In genomic region chr15:72474912-72475601, GRCh38 we compare ENCODE assay signal across 8 cellular contexts. TPM values are rescaled to one million over a fixed set of nuclear protein-coding genes. Genes with fewer than 3 reads are reported as not detected.
DNase-seq lines count a peak whose midpoint lies in the region; ATAC-seq and TF ChIP-seq lines count a peak whose summit lies in the region.

No MANE protein-coding gene starts in this region.

- TF ChIP-seq CTCF in GM12864 (IDR thresholded peaks at IDR 0.05; ENCODE audit: low read depth, low read length, missing control alignments) (peak; percentile 23), astrocyte of the cerebellum (IDR thresholded peaks at IDR 0.05; ENCODE audit: low read depth, low read length, missing control alignments) (no peak)

- ATAC-seq in HG02623 (IDR thresholded peaks at IDR 0.05; ENCODE audit: unreplicated experiment) (peak; percentile 35), sciatic nerve (peak; percentile 64), GM18520 (IDR thresholded peaks at IDR 0.05; ENCODE audit: unreplicated experiment) (no peak)

- peak; percentile 66 for DNase-seq in GM12864 (ENCODE audit: low read depth)
- peak; percentile 3 for DNase-seq in NCI-H128 (lab: John Stamatoyannopoulos, UW; ENCODE audit: unreplicated experiment)
- peak; percentile 73 for DNase-seq in T-helper 9 cell
- DNase-seq in astrocyte of the cerebellum (ENCODE audit: low read depth) = peak; percentile 50
- DNase-seq in hypothalamus (lab: John Stamatoyannopoulos, UW) = peak in 45 of 51 donors; percentile 6 to 85 (median 40)
- peak; percentile 85 for DNase-seq in sciatic nerve (ENCODE audit: low spot score)

- in situ Hi-C loops in astrocyte of the cerebellum (cut with HindIII; ENCODE audit: low sequenced_read_pairs) = no loop called here

- H3K4me3 ChIP-seq in GM12864 (ENCODE audit: low read depth, low read length) (peak overlapping the region; percentile 95), astrocyte of the cerebellum (ENCODE audit: low read depth, low read length) (peak overlapping the region; percentile 91)

- intact Hi-C loops in sciatic nerve (cut with DNase I) = no loop called here

RNA-seq across cellular contexts. Expression of gene ARIH1, which starts 0.9 kb away (rescaled TPM):
- 175 TPM for total RNA-seq in sciatic nerve

Comparison
In these comparisons a context has a peak if more than half of its experiments do, and no peak if none do; other contexts are left out.
1. DNase-seq: peak in every context shown above with its lines; median percentile 85 in sciatic nerve; 73 in T-helper 9 cell; 66 in GM12864; 50 in astrocyte of the cerebellum; 40 in hypothalamus; 3 in NCI-H128.